12 cellular contexts compared by ENCODE assay signal in genomic region chr15:92989469-92989868, GRCh38.
DNase-seq lines count a peak whose midpoint lies in the region; ATAC-seq lines count a peak whose summit lies in the region.
"Had no signal": no experiment of that assay in that cellular context is flagged by ENCODE, and none has a peak within 500 bp of the region (broad histone marks: within the 10 kb centered on the region; RNA-seq: fewer than 3 reads in every experiment).

No MANE protein-coding gene starts in this region.

- H3K9me3 Mint-ChIP-seq in memory B cell = no peaks in the 10 kb centered on the region

- peaks cover 42% of the 10 kb centered on the region for H3K36me3 Mint-ChIP-seq in memory B cell

- peak overlapping the region; percentile 59 for H3K27ac Mint-ChIP-seq in memory B cell

- peak; percentile 65 for ATAC-seq in GM18517 (IDR thresholded peaks at IDR 0.05; ENCODE audit: unreplicated experiment)
- peak; percentile 83 for ATAC-seq in GM21381 (IDR thresholded peaks at IDR 0.05; ENCODE audit: unreplicated experiment)
- ATAC-seq in HG03196 (IDR thresholded peaks at IDR 0.05; ENCODE audit: unreplicated experiment) = peak; percentile 80
- ATAC-seq in memory B cell (ENCODE audit: low read depth) = peak; percentile 32
- ATAC-seq in HG03039 (IDR thresholded peaks at IDR 0.05; ENCODE audit: unreplicated experiment) = no peak

- H3K4me3 Mint-ChIP-seq in memory B cell = no peak overlapping the region

- no peaks in the 10 kb centered on the region for H3K27me3 Mint-ChIP-seq in memory B cell

- no peak for DNase-seq in memory B cell (ENCODE audit: low spot score in 2 of 2)
- no peak for DNase-seq in 8988T
- no peak for DNase-seq in ureter (ENCODE audit: low spot score)
- no peak for DNase-seq in COR-L47 (lab: John Stamatoyannopoulos, UW)
- DNase-seq: activated naive CD4-positive, alpha-beta T cell treated with Interleukin-2 at 50 U/mL for 16 hours; NCI-H146; Peyer's patch; stimulated activated CD4-positive, alpha-beta T cell treated with anti-CD3 and anti-CD28 coated beads, Interleukin-15, amount 100 ng/mL, for 24 hours had no signal

- H3K4me1 Mint-ChIP-seq in memory B cell = peaks cover 3% of the 10 kb centered on the region
